Comparison of ENCODE assay signal across 25 cellular contexts in genomic region chr4:85611661-85612060, GRCh38.
"Had no signal": no experiment of that assay in that cellular context is flagged by ENCODE, and none has a peak within 500 bp of the region (broad histone marks: within the 10 kb centered on the region; RNA-seq: fewer than 3 reads in every experiment).

No MANE protein-coding gene starts in this region.

- H3K4me1 Mint-ChIP-seq: central memory CD8-positive, alpha-beta T cell; endodermal cell; stimulated activated effector memory CD8-positive, alpha-beta T cell treated with anti-CD3 and anti-CD28 coated beads, Interleukin-12 subunit alpha, Interleukin-12 subunit beta, amount 100 ng/mL, for 72 hours; T-cell had no signal

- H3K27me3 Mint-ChIP-seq: activated CD4-positive, alpha-beta T cell treated with anti-CD3 and anti-CD28 coated beads for 36 hours; activated naive CD8-positive, alpha-beta T cell; central memory CD8-positive, alpha-beta T cell; dendritic cell treated with granulocyte-macrophage colony-stimulating factor and Interleukin-4, amounts not matched to agents 40 ng/mL and 50 ng/mL, for 4 days; T-cell had no signal

- H3K4me3 Mint-ChIP-seq: activated CD4-positive, alpha-beta T cell treated with anti-CD3 and anti-CD28 coated beads for 36 hours; activated naive CD8-positive, alpha-beta T cell; central memory CD8-positive, alpha-beta T cell; dendritic cell treated with granulocyte-macrophage colony-stimulating factor and Interleukin-4, amounts not matched to agents 40 ng/mL and 50 ng/mL, for 4 days; endodermal cell; stimulated activated effector memory CD8-positive, alpha-beta T cell treated with anti-CD3 and anti-CD28 coated beads, Interleukin-12 subunit alpha, Interleukin-12 subunit beta, amount 100 ng/mL, for 72 hours; T-cell; T-helper 2 cell treated with Interferon-gamma antibody and Interleukin-4, amounts not matched to agents 5 μg/mL and 100 μg/mL, for 36 hours had no signal

- H3K27me3 ChIP-seq: gastrocnemius medialis, pancreas, sigmoid colon, tibial nerve had no signal

- H3K4me1 ChIP-seq: gastrocnemius medialis, left ventricle myocardium inferior, prostate gland, sigmoid colon had no signal

- H3K36me3 ChIP-seq: gastrocnemius medialis, left ventricle myocardium inferior, pancreas, prostate gland, sigmoid colon had no signal

- DNase-seq: activated CD4-positive, alpha-beta T cell treated with anti-CD3 and anti-CD28 coated beads for 36 hours; activated CD4-positive, alpha-beta T cell treated with anti-CD3 and anti-CD28 coated beads, Interleukin-2, amount 50 U/mL, for 4 hours; activated CD4-positive, CD25-positive, alpha-beta regulatory T cell; activated CD8-positive, alpha-beta memory T cell treated with anti-CD3 and anti-CD28 coated beads for 24 hours; activated effector memory CD4-positive, alpha-beta T cell treated with Interleukin-2 at 50 U/mL for 16 hours; activated naive CD4-positive, alpha-beta T cell treated with Interleukin-2 at 50 U/mL for 16 hours; amniotic stem cell; endodermal cell; gastrocnemius medialis; glutamatergic neuron; left ventricle myocardium inferior; pancreas; retina; sigmoid colon; small intestine; stimulated activated CD4-positive, alpha-beta T cell treated with anti-CD3 and anti-CD28 coated beads, Interleukin-4, amount 100 ng/mL, for 24 hours; T-cell had no signal

- H3K27ac Mint-ChIP-seq: activated CD4-positive, alpha-beta T cell treated with anti-CD3 and anti-CD28 coated beads for 36 hours; activated naive CD8-positive, alpha-beta T cell; dendritic cell treated with granulocyte-macrophage colony-stimulating factor and Interleukin-4, amounts not matched to agents 40 ng/mL and 50 ng/mL, for 4 days; endodermal cell; stimulated activated effector memory CD8-positive, alpha-beta T cell treated with anti-CD3 and anti-CD28 coated beads, Interleukin-12 subunit alpha, Interleukin-12 subunit beta, amount 100 ng/mL, for 72 hours; T-cell; T-helper 2 cell treated with Interferon-gamma antibody and Interleukin-4, amounts not matched to agents 5 μg/mL and 100 μg/mL, for 36 hours had no signal

- H3K9me3 ChIP-seq: gastrocnemius medialis, left ventricle myocardium inferior, pancreas, prostate gland, sigmoid colon had no signal

- ATAC-seq: activated CD4-positive, alpha-beta T cell treated with anti-CD3 and anti-CD28 coated beads for 36 hours; gastrocnemius medialis; pancreas; stimulated activated effector memory CD8-positive, alpha-beta T cell treated with anti-CD3 and anti-CD28 coated beads, Interleukin-12 subunit alpha, Interleukin-12 subunit beta, amount 100 ng/mL, for 72 hours; T-cell had no signal

- H3K4me3 ChIP-seq: gastrocnemius medialis, left ventricle myocardium inferior, lung, pancreas, prostate gland, sigmoid colon, tibial nerve had no signal

- H3K36me3 Mint-ChIP-seq: activated naive CD8-positive, alpha-beta T cell; stimulated activated effector memory CD8-positive, alpha-beta T cell treated with anti-CD3 and anti-CD28 coated beads, Interleukin-12 subunit alpha, Interleukin-12 subunit beta, amount 100 ng/mL, for 72 hours; T-cell had no signal

- H3K9me3 Mint-ChIP-seq: dendritic cell treated with granulocyte-macrophage colony-stimulating factor and Interleukin-4, amounts not matched to agents 40 ng/mL and 50 ng/mL, for 4 days; endodermal cell; T-helper 2 cell treated with Interferon-gamma antibody and Interleukin-4, amounts not matched to agents 5 μg/mL and 100 μg/mL, for 36 hours had no signal

- H3K27ac ChIP-seq: gastrocnemius medialis, left ventricle myocardium inferior, pancreas, prostate gland, sigmoid colon, tibial nerve had no signal
